ENCODE assay signal across 15 cellular contexts in genomic region chr4:76195326-76195725, GRCh38. TPM values are rescaled to one million over a fixed set of nuclear protein-coding genes. Genes with fewer than 3 reads are reported as not detected.
A peak's percentile ranks its signal among the peaks of the same experiment; 100 is the strongest.
DNase-seq lines count a peak whose midpoint lies in the region; ATAC-seq and TF ChIP-seq lines count a peak whose summit lies in the region.
"Had no signal": no experiment of that assay in that cellular context is flagged by ENCODE, and none has a peak within 500 bp of the region (broad histone marks: within the 10 kb centered on the region; RNA-seq: fewer than 3 reads in every experiment).

No MANE protein-coding gene starts in this region.

- H3K79me2 ChIP-seq in ACC112 (ENCODE audit: control insufficient read depth, insufficient read depth, low read length, unreplicated experiment): peaks cover 85% of the 10 kb centered on the region

- H3K9me3 ChIP-seq in RWPE2 (ENCODE audit: severe bottlenecking) (no peaks in the 10 kb centered on the region), prostate gland (no peaks in the 10 kb centered on the region)

- no peak overlapping the region for H2AFZ ChIP-seq in ACC112 (ENCODE audit: low read length, unreplicated experiment)

- H3K36me3 Mint-ChIP-seq in stimulated activated effector memory CD8-positive, alpha-beta T cell treated with anti-CD3 and anti-CD28 coated beads, Interleukin-12 subunit alpha, Interleukin-12 subunit beta, amount 100 ng/mL, for 72 hours: peaks cover 16% of the 10 kb centered on the region
- peaks cover 20% of the 10 kb centered on the region for H3K36me3 Mint-ChIP-seq in effector memory CD8-positive, alpha-beta T cell (ENCODE audit: insufficient read depth)

- intact Hi-C loops in prostate gland (cut with DNase I): loop anchor here (5.0 kb wide), 1 partner anchor 112 kb away; the partner anchor contains the start of gene STBD1

- TF ChIP-seq POLR2A in prostate gland (IDR thresholded peaks at IDR 0.05): no peak

- H3K4me3 ChIP-seq in ACC112 (ENCODE audit: low read depth, low read length) (no peak overlapping the region), RWPE2 (ENCODE audit: severe bottlenecking) (no peak overlapping the region), prostate gland (no peak overlapping the region)

- H3K36me3 ChIP-seq in ACC112 (ENCODE audit: insufficient read depth, low read length): peaks cover 33% of the 10 kb centered on the region
- peaks cover 36% of the 10 kb centered on the region for H3K36me3 ChIP-seq in RWPE2 (ENCODE audit: low read depth)
- peaks cover 3 to 4% of the 10 kb centered on the region in 2 donors for H3K36me3 ChIP-seq in prostate gland

- peaks cover 5% of the 10 kb centered on the region for H3K9me3 Mint-ChIP-seq in stimulated activated effector memory CD8-positive, alpha-beta T cell treated with anti-CD3 and anti-CD28 coated beads, Interleukin-12 subunit alpha, Interleukin-12 subunit beta, amount 100 ng/mL, for 72 hours
- H3K9me3 Mint-ChIP-seq in effector memory CD8-positive, alpha-beta T cell: no peaks in the 10 kb centered on the region

- DNase-seq in RWPE2 (ENCODE audit: low spot score) (no peak), epithelial cell of prostate (ENCODE audit: low read depth, low spot score) (no peak), prostate gland (ENCODE audit: low spot score) (no peak), NCI-H524 (lab: John Stamatoyannopoulos, UW) (no peak), putamen (ENCODE audit: low spot score) (no peak)
- no peak for DNase-seq in stimulated activated effector memory CD8-positive, alpha-beta T cell treated with anti-CD3 and anti-CD28 coated beads, Interleukin-12 subunit alpha, Interleukin-12 subunit beta, amount 100 ng/mL, for 72 hours (ENCODE audit: low spot score in 2 of 2)
- no peak for DNase-seq in effector memory CD8-positive, alpha-beta T cell
- DNase-seq: activated CD4-positive, alpha-beta T cell treated with anti-CD3 and anti-CD28 coated beads for 48 hours; activated gamma-delta T cell; cortex of kidney; head of caudate nucleus; mesendoderm; posterior cingulate gyrus had no signal

- no peak for ATAC-seq in RWPE2 (ENCODE audit: low read depth)
- ATAC-seq in stimulated activated effector memory CD8-positive, alpha-beta T cell treated with anti-CD3 and anti-CD28 coated beads, Interleukin-12 subunit alpha, Interleukin-12 subunit beta, amount 100 ng/mL, for 72 hours: no peak
- ATAC-seq in effector memory CD8-positive, alpha-beta T cell (replicated peaks): no peak

- peaks cover 41% of the 10 kb centered on the region for H3K4me1 Mint-ChIP-seq in stimulated activated effector memory CD8-positive, alpha-beta T cell treated with anti-CD3 and anti-CD28 coated beads, Interleukin-12 subunit alpha, Interleukin-12 subunit beta, amount 100 ng/mL, for 72 hours
- H3K4me1 Mint-ChIP-seq in effector memory CD8-positive, alpha-beta T cell (ENCODE audit: low read depth in 2 of 2): peaks cover 13 to 36% of the 10 kb centered on the region in 2 donors

- no peak overlapping the region for H3K27ac Mint-ChIP-seq in stimulated activated effector memory CD8-positive, alpha-beta T cell treated with anti-CD3 and anti-CD28 coated beads, Interleukin-12 subunit alpha, Interleukin-12 subunit beta, amount 100 ng/mL, for 72 hours
- H3K27ac Mint-ChIP-seq in effector memory CD8-positive, alpha-beta T cell: no peak overlapping the region

- 23% methylated on average over 3 of the region's 3 CpGs for WGBS in prostate gland

- no peak for TF ChIP-seq CTCF in RWPE2 (IDR thresholded peaks at IDR 0.05; ENCODE audit: poor library complexity, severe bottlenecking)
- TF ChIP-seq CTCF in prostate gland (IDR thresholded peaks at IDR 0.05): no peak

- H3K27me3 Mint-ChIP-seq in effector memory CD8-positive, alpha-beta T cell: no peaks in the 10 kb centered on the region
- H3K27me3 Mint-ChIP-seq: type B pancreatic cell had no signal

- H3K27me3 ChIP-seq in ACC112 (ENCODE audit: insufficient read depth, low read length) (no peaks in the 10 kb centered on the region), RWPE2 (ENCODE audit: insufficient read depth, poor library complexity, severe bottlenecking) (no peaks in the 10 kb centered on the region), prostate gland (replicated peaks; ENCODE audit: insufficient read depth) (no peaks in the 10 kb centered on the region)

- H3K27ac ChIP-seq in ACC112 (ENCODE audit: low read depth, low read length) (peak overlapping the region; percentile 96), RWPE2 (ENCODE audit: poor library complexity, severe bottlenecking) (peak overlapping the region; percentile 95), epithelial cell of prostate (peak overlapping the region; percentile 89), prostate gland (peak overlapping the region; percentile 83 to 87)

- H3K4me1 ChIP-seq in ACC112 (ENCODE audit: control insufficient read depth, insufficient read depth, low read length, unreplicated experiment): peaks cover 68% of the 10 kb centered on the region
- H3K4me1 ChIP-seq in RWPE2 (ENCODE audit: insufficient read depth, poor library complexity, severe bottlenecking): peaks cover 43% of the 10 kb centered on the region
- H3K4me1 ChIP-seq in prostate gland (replicated peaks): peaks cover 43% of the 10 kb centered on the region

- H3K4me3 Mint-ChIP-seq in stimulated activated effector memory CD8-positive, alpha-beta T cell treated with anti-CD3 and anti-CD28 coated beads, Interleukin-12 subunit alpha, Interleukin-12 subunit beta, amount 100 ng/mL, for 72 hours: no peak overlapping the region
- H3K4me3 Mint-ChIP-seq in effector memory CD8-positive, alpha-beta T cell: no peak overlapping the region
- H3K4me3 Mint-ChIP-seq: type B pancreatic cell had no signal

RNA-seq across cellular contexts. Expression of gene SCARB2, which starts 18.3 kb away (rescaled TPM):
- 100 to 1,000 TPM; 169 to 392 TPM for total RNA-seq in prostate gland

RNA-seq across cellular contexts. Expression of gene NUP54, which starts 47.1 kb away (rescaled TPM):
- 10 to 100 TPM; 31.7 to 43.5 TPM for total RNA-seq in prostate gland

RNA-seq across cellular contexts. Expression of gene FAM47E, which starts 56.2 kb away (rescaled TPM):
- 10 to 100 TPM; 12.3 to 15.1 TPM for total RNA-seq in prostate gland
